Comparison of ENCODE assay signal across 8 cellular contexts in genomic region chr12:122399592-122400373, GRCh38. TPM values are rescaled to one million over a fixed set of nuclear protein-coding genes. Genes with fewer than 3 reads are reported as not detected.
DNase-seq lines count a peak whose midpoint lies in the region; ATAC-seq and TF ChIP-seq lines count a peak whose summit lies in the region.

No MANE protein-coding gene starts in this region.

- H3K4me1 ChIP-seq in upper lobe of left lung = peaks cover 14 to 26% (median 19%) of the 10 kb centered on the region in 4 donors

- no peaks in the 10 kb centered on the region for H3K27me3 ChIP-seq in upper lobe of left lung

- TF ChIP-seq EP300 in Ishikawa (IDR thresholded peaks at IDR 0.05; ENCODE audit: borderline replicate concordance) = no peak; the same call in 1 of the 2 replicates
- TF ChIP-seq EP300 in upper lobe of left lung (IDR thresholded peaks at IDR 0.05) = peak in 1 of 4 donors; percentile 44

- DNase-seq in Daoy (ENCODE audit: low read depth) (peak; percentile 85), RKO (ENCODE audit: low spot score) (peak; percentile 81), fibroblast of the aortic adventitia (ENCODE audit: low read depth) (peak; percentile 92), nephron progenitor cell (peak; percentile 49), upper lobe of left lung (peak in 1 of 2 donors; percentile 92), posterior vena cava (ENCODE audit: low spot score) (no peak)
- peak; percentile 80 for DNase-seq in activated effector memory CD4-positive, alpha-beta T cell treated with anti-CD3 and anti-CD28 coated beads, Interleukin-2, amount 50 U/mL, for 16 hours

- H3K9me3 ChIP-seq in upper lobe of left lung = no peaks in the 10 kb centered on the region

- no peaks in the 10 kb centered on the region for H3K27me3 Mint-ChIP-seq in nephron progenitor cell (ENCODE audit: low read depth, poor library complexity)

- TF ChIP-seq POLR2A in upper lobe of left lung (IDR thresholded peaks at IDR 0.05) = no peak

- H3K4me3 ChIP-seq in fibroblast of the aortic adventitia (ENCODE audit: low read depth, low read length) = peak overlapping the region; percentile 40
- H3K4me3 ChIP-seq in upper lobe of left lung = peak overlapping the region in 1 of 4 donors; percentile 15

- 21 to 25% methylated on average over 14 of the region's 14 CpGs for WGBS in upper lobe of left lung, 2 donors

- intact Hi-C loops in posterior vena cava (cut with DNase I) = loop anchor here (1.0 to 5.0 kb wide), 2 partner anchors 12 to 73 kb away; no protein-coding TSS in a partner anchor

- H3K27ac ChIP-seq in upper lobe of left lung = peak overlapping the region; percentile 81 to 91 (median 85)

- peaks cover 30% of the 10 kb centered on the region for H3K4me1 Mint-ChIP-seq in nephron progenitor cell

- ATAC-seq in upper lobe of left lung (ENCODE audit: low FRiP score in 2 of 2) = peak; percentile 82 to 94

- no peaks in the 10 kb centered on the region for H3K36me3 ChIP-seq in upper lobe of left lung

- no peaks in the 10 kb centered on the region for H3K9me3 Mint-ChIP-seq in nephron progenitor cell

- TF ChIP-seq CTCF in fibroblast of the aortic adventitia (IDR thresholded peaks at IDR 0.05; ENCODE audit: insufficient read depth, low read length) (peak; percentile 72), nephron progenitor cell (IDR thresholded peaks at IDR 0.05) (peak; percentile 54), upper lobe of left lung (IDR thresholded peaks at IDR 0.05) (peak; percentile 50 to 77 (median 67))

- peak overlapping the region; percentile 94 for H3K27ac Mint-ChIP-seq in nephron progenitor cell

- TF ChIP-seq RAD21 in Ishikawa (IDR thresholded peaks at IDR 0.05; ENCODE audit: low read depth) = peak; percentile 94

- peak overlapping the region; percentile 78 for H3K4me3 Mint-ChIP-seq in nephron progenitor cell

- peaks cover 7% of the 10 kb centered on the region for H3K36me3 Mint-ChIP-seq in nephron progenitor cell (ENCODE audit: low read depth)

TF ChIP-seq in Ishikawa, 13 proteins besides CTCF, POLR2A, EP300 and RAD21:
- peak; percentile 88 for TF ChIP-seq CEBPB (IDR thresholded peaks at IDR 0.05)
- TF ChIP-seq TCF12 (IDR thresholded peaks at IDR 0.05; ENCODE audit: low read depth) = 0 out of 2 replicates have a peak, but pooled peaks have one; percentile 28
- peak; percentile 69 for TF ChIP-seq CREB1 (IDR thresholded peaks at IDR 0.05; ENCODE audit: low read depth)
- peak; percentile 29; the same call in 1 of the 2 replicates for TF ChIP-seq NFIC (IDR thresholded peaks at IDR 0.05)
- peak; percentile 29; the same call in 1 of the 2 replicates for TF ChIP-seq MAX (IDR thresholded peaks at IDR 0.05)
- TF ChIP-seq EGR1 (IDR thresholded peaks at IDR 0.05) = no peak
TF ChIP-seq in Ishikawa: peak in this region for 5.

RNA-seq across cellular contexts. Expression of gene CLIP1, which starts 22.7 kb away (rescaled TPM):
- 38.2 and 41.7 TPM in 2 replicates for total RNA-seq in Daoy (2014; rRNA removed; shearing (Covaris generic))
- total RNA-seq in fibroblast of the aortic adventitia (ENCODE audit: low replicate concordance) = 80.3 and 121 TPM in 2 replicates
- 100 to 1,000 TPM in 4 of 6 donors, 10 to 100 TPM in 2; 78.4 to 152 (median 104) TPM for total RNA-seq in upper lobe of left lung
- 100 to 1,000 TPM; 141 to 226 TPM for total RNA-seq in posterior vena cava
